13 cellular contexts compared by ENCODE assay signal in genomic region chr2:156565066-156565710, GRCh38.
DNase-seq lines count a peak whose midpoint lies in the region; ATAC-seq and TF ChIP-seq lines count a peak whose summit lies in the region.
"Had no signal": no experiment of that assay in that cellular context is flagged by ENCODE, and none has a peak within 500 bp of the region (broad histone marks: within the 10 kb centered on the region; RNA-seq: fewer than 3 reads in every experiment).

No MANE protein-coding gene starts in this region.

- peak overlapping the region; percentile 24 for H3K4me2 ChIP-seq in neural progenitor cell

- H3K36me3 Mint-ChIP-seq in neural progenitor cell: no peaks in the 10 kb centered on the region
- H3K36me3 Mint-ChIP-seq: WTC11 had no signal

- peaks cover 10% of the 10 kb centered on the region for H3K4me1 Mint-ChIP-seq in neural progenitor cell

- H3K9ac ChIP-seq in neural progenitor cell: no peak overlapping the region

- peaks cover 3% of the 10 kb centered on the region for H3F3A ChIP-seq in neural progenitor cell (ENCODE audit: low read depth)

- H3K9me3 ChIP-seq in neural progenitor cell (ENCODE audit: low read depth): no peaks in the 10 kb centered on the region
- H3K9me3 ChIP-seq in Peyer's patch: no peaks in the 10 kb centered on the region
- H3K9me3 ChIP-seq: breast epithelium had no signal

- no peak overlapping the region for H3K27ac ChIP-seq in neural progenitor cell
- no peak overlapping the region for H3K27ac ChIP-seq in Peyer's patch
- H3K27ac ChIP-seq: breast epithelium had no signal

- no peaks in the 10 kb centered on the region for H3K27me3 Mint-ChIP-seq in neural progenitor cell (ENCODE audit: insufficient read depth, low read depth)

- no peak overlapping the region for H3K4me3 Mint-ChIP-seq in neural progenitor cell
- H3K4me3 Mint-ChIP-seq: WTC11 had no signal

- ATAC-seq in HG03432 (IDR thresholded peaks at IDR 0.05; ENCODE audit: unreplicated experiment): no peak
- ATAC-seq in GM19351 (IDR thresholded peaks at IDR 0.05; ENCODE audit: unreplicated experiment): no peak
- ATAC-seq: WTC11 had no signal

- H4K20me1 ChIP-seq in neural progenitor cell (ENCODE audit: low read depth): no peaks in the 10 kb centered on the region

- H3K27ac Mint-ChIP-seq in neural progenitor cell: peak overlapping the region; percentile 12
- H3K27ac Mint-ChIP-seq: WTC11 had no signal

- H3K36me3 ChIP-seq in neural progenitor cell: no peaks in the 10 kb centered on the region
- peaks cover 0 to 11% (median 0%) of the 10 kb centered on the region in 3 donors for H3K36me3 ChIP-seq in Peyer's patch
- H3K36me3 ChIP-seq: breast epithelium had no signal

- H3K4me1 ChIP-seq in neural progenitor cell: peaks cover 8% of the 10 kb centered on the region
- H3K4me1 ChIP-seq in Peyer's patch: no peaks in the 10 kb centered on the region
- H3K4me1 ChIP-seq: breast epithelium had no signal

- H2AFZ ChIP-seq in neural progenitor cell (replicated peaks): no peak overlapping the region

- no peak for TF ChIP-seq CTCF in cardiac fibroblast (IDR thresholded peaks at IDR 0.05; ENCODE audit: low read depth, low read length)
- TF ChIP-seq CTCF in neural progenitor cell (IDR thresholded peaks at IDR 0.05): no peak
- no peak for TF ChIP-seq CTCF in Peyer's patch (IDR thresholded peaks at IDR 0.05)

- H3K9me3 Mint-ChIP-seq in neural progenitor cell: no peaks in the 10 kb centered on the region
- H3K9me3 Mint-ChIP-seq: WTC11 had no signal

- H3K4me3 ChIP-seq in cardiac fibroblast (replicated peaks in 1 of 2; ENCODE audit: low read depth in 2 of 2, low read length in 2 of 2) (no peak overlapping the region), neural progenitor cell (no peak overlapping the region), Peyer's patch (no peak overlapping the region)
- H3K4me3 ChIP-seq: breast epithelium had no signal

- DNase-seq in Daoy (ENCODE audit: low read depth): peak; percentile 41
- DNase-seq in HS-27A (ENCODE audit: low read depth): peak; percentile 47
- peak; percentile 66 to 78 for DNase-seq in cardiac fibroblast (ENCODE audit: low read depth in 2 of 2)
- DNase-seq in neural progenitor cell (ENCODE audit: low spot score): peak; percentile 69
- DNase-seq in Peyer's patch: no peak
- DNase-seq: kidney; NCI-H510A; Right ventricle myocardium superior; stimulated activated naive CD4-positive, alpha-beta T cell had no signal

- H3K27me3 ChIP-seq in neural progenitor cell (no peaks in the 10 kb centered on the region), Peyer's patch (no peaks in the 10 kb centered on the region)
- H3K27me3 ChIP-seq: breast epithelium had no signal

- TF ChIP-seq POLR2A in Peyer's patch (IDR thresholded peaks at IDR 0.05): no peak

- no peaks in the 10 kb centered on the region for H3K79me2 ChIP-seq in neural progenitor cell (ENCODE audit: low read depth)

Comparison
In these comparisons a context has a peak if more than half of its experiments do, and no peak if none do; other contexts are left out.
1. DNase-seq: peak in Daoy (single experiment), HS-27A (single experiment), cardiac fibroblast (2 of 2) and neural progenitor cell (single experiment); none in Peyer's patch (0 of 3).